Comparison of ENCODE assay signal across 8 cellular contexts in the genomic region with DNA sequence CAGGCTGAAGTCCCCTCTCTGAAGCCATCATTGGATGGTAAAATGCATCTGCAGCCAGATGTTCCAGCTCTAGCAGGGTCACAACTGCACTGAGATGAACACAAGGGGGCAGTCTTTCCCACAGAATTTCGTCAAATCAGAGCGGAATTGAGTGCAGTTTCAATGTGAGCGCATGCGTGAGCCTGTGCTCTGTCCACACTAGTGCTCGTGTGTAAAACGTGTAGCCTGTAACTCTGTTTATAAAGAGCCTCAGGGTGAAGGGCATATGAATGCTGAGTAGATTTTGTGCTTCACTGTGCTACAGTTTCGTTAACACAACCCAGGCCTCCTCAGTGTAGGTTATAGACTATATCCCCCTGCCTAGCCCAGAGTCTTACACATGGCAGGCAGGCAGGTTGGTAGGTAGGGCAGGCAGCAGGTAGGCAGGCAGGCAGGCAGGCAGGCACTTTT.
DNase-seq lines count a peak whose midpoint lies in the region; ATAC-seq and TF ChIP-seq lines count a peak whose summit lies in the region.

No MANE protein-coding gene starts in this region.

- no peak overlapping the region for H3K4me3 ChIP-seq in uterus

- H3K27ac Mint-ChIP-seq in IgD-negative memory B cell = peak overlapping the region in 2 of 3 donors; percentile 20 to 54

- H3K4me1 ChIP-seq in uterus = no peaks in the 10 kb centered on the region

- peaks cover 2 to 11% (median 10%) of the 10 kb centered on the region in 3 donors for H3K4me1 Mint-ChIP-seq in IgD-negative memory B cell

- in situ Hi-C loops in G401 (cut with HindIII; ENCODE audit: low sequenced_read_pairs) = no loop called here

- peak overlapping the region in 1 of 4 donors; percentile 82 for H3K4me3 Mint-ChIP-seq in IgD-negative memory B cell

- H3K27ac ChIP-seq in uterus = no peak overlapping the region

- H3K27me3 Mint-ChIP-seq in IgD-negative memory B cell = peaks cover 5% of the 10 kb centered on the region

- H3K27me3 ChIP-seq in uterus = no peaks in the 10 kb centered on the region

- intact Hi-C loops in posterior cingulate gyrus (cut with DNase I) (no loop called here), uterus (cut with DNase I; ENCODE audit: low total_unique reads) (no loop called here)

- TF ChIP-seq CTCF in uterus (IDR thresholded peaks at IDR 0.05) = peak; percentile 74 to 87 (median 83)

- H3K36me3 ChIP-seq in uterus = no peaks in the 10 kb centered on the region

- DNase-seq in G401 (ENCODE audit: low spot score) (peak; percentile 47), glomerular endothelial cell (ENCODE audit: extremely low read depth, low read depth, low spot score) (peak; percentile 64), posterior cingulate gyrus (peak in 6 of 10 donors; percentile 50 to 86 (median 70)), uterus (peak; percentile 69 to 79)
- peak; percentile 85 for DNase-seq in activated effector memory CD4-positive, alpha-beta T cell treated with anti-CD3 and anti-CD28 coated beads, Interleukin-2, amount 50 U/mL, for 16 hours

- no peaks in the 10 kb centered on the region for H3K9me3 Mint-ChIP-seq in IgD-negative memory B cell

- peak; percentile 96 for ATAC-seq in GM21723 (IDR thresholded peaks at IDR 0.05; ENCODE audit: unreplicated experiment)

- H3K9me3 ChIP-seq in uterus = no peaks in the 10 kb centered on the region

- TF ChIP-seq POLR2A in Raji (IDR thresholded peaks at IDR 0.05; ENCODE audit: insufficient read depth, low read depth, low read length) = peak; percentile 61
- TF ChIP-seq POLR2A in uterus (IDR thresholded peaks at IDR 0.05) = no peak

- no peaks in the 10 kb centered on the region for H3K36me3 Mint-ChIP-seq in IgD-negative memory B cell
